In genomic region chr1:36352141-36352909, GRCh38 we compare ENCODE assay signal across 10 cellular contexts. TPM values are rescaled to one million over a fixed set of nuclear protein-coding genes. Genes with fewer than 3 reads are reported as not detected.
DNase-seq lines count a peak whose midpoint lies in the region; ATAC-seq and TF ChIP-seq lines count a peak whose summit lies in the region.
"Had no signal": no experiment of that assay in that cellular context is flagged by ENCODE, and none has a peak within 500 bp of the region (broad histone marks: within the 10 kb centered on the region; RNA-seq: fewer than 3 reads in every experiment).

No MANE protein-coding gene starts in this region.

- H3K27ac Mint-ChIP-seq in activated CD8-positive, alpha-beta memory T cell treated with anti-CD3 and anti-CD28 coated beads, Interleukin-2, amount 10 ng/mL, durations not matched to agents 7 days and 5 days, result peak overlapping the region; percentile 30

- no peaks in the 10 kb centered on the region for H3K9me3 ChIP-seq in ascending aorta
- H3K9me3 ChIP-seq in tibial artery, result no peaks in the 10 kb centered on the region

- no peak for DNase-seq in activated CD8-positive, alpha-beta memory T cell treated with anti-CD3 and anti-CD28 coated beads, Interleukin-2, amount 10 ng/mL, durations not matched to agents 7 days and 5 days
- DNase-seq in activated CD8-positive, alpha-beta memory T cell treated with anti-CD3 and anti-CD28 coated beads, Interleukin-2, amount 50 U/mL, for 48 hours, result no peak
- DNase-seq in ascending aorta (ENCODE audit: low spot score in 2 of 2), result no peak
- peak; percentile 28 for DNase-seq in iris pigment epithelial cell (ENCODE audit: low read depth)
- no peak for DNase-seq in tibial artery
- DNase-seq in C1 segment of cervical spinal cord (lab: John Stamatoyannopoulos, UW), result no peak
- no peak for DNase-seq in D341Med (ENCODE audit: low spot score)
- DNase-seq in nucleus accumbens (lab: John Stamatoyannopoulos, UW), result no peak
- DNase-seq: AML-193 had no signal

- no peak for ATAC-seq in activated CD8-positive, alpha-beta memory T cell treated with anti-CD3 and anti-CD28 coated beads, Interleukin-2, amount 10 ng/mL, durations not matched to agents 7 days and 5 days
- ATAC-seq: activated naive CD4-positive, alpha-beta T cell treated with anti-CD3 and anti-CD28 coated beads, Interleukin-2, amount 50 U/mL, for 72 hours had no signal

- CTCF ChIA-PET in activated CD8-positive, alpha-beta memory T cell treated with anti-CD3 and anti-CD28 coated beads, Interleukin-2, amount 10 ng/mL, durations not matched to agents 7 days and 5 days (lab: Charles Lee), result interaction anchor here (1.7 to 1.9 kb wide), 2 partner anchors 10 to 67 kb away, joined by 5 to 8 read pairs; no protein-coding TSS in a partner anchor

- H3K4me3 Mint-ChIP-seq in activated CD8-positive, alpha-beta memory T cell treated with anti-CD3 and anti-CD28 coated beads, Interleukin-2, amount 10 ng/mL, durations not matched to agents 7 days and 5 days, result no peak overlapping the region

- peaks cover 25% of the 10 kb centered on the region for H3K4me1 Mint-ChIP-seq in activated CD8-positive, alpha-beta memory T cell treated with anti-CD3 and anti-CD28 coated beads, Interleukin-2, amount 10 ng/mL, durations not matched to agents 7 days and 5 days

- H3K36me3 Mint-ChIP-seq in activated CD8-positive, alpha-beta memory T cell treated with anti-CD3 and anti-CD28 coated beads, Interleukin-2, amount 10 ng/mL, durations not matched to agents 7 days and 5 days, result peaks cover 14% of the 10 kb centered on the region

- no peaks in the 10 kb centered on the region for H3K9me3 Mint-ChIP-seq in activated CD8-positive, alpha-beta memory T cell treated with anti-CD3 and anti-CD28 coated beads, Interleukin-2, amount 10 ng/mL, durations not matched to agents 7 days and 5 days (ENCODE audit: low read depth)
- H3K9me3 Mint-ChIP-seq: activated naive CD4-positive, alpha-beta T cell treated with anti-CD3 and anti-CD28 coated beads, Interleukin-2, amount 50 U/mL, for 72 hours had no signal

- H3K4me1 ChIP-seq in ascending aorta (peaks cover 39 to 43% of the 10 kb centered on the region in 2 donors), tibial artery (peaks cover 10 to 50% (median 43%) of the 10 kb centered on the region in 4 donors)

- intact Hi-C loops in ascending aorta (cut with DNase I) (no loop called here), tibial artery (cut with DNase I; ENCODE audit: low total_unique reads) (no loop called here)

- H3K27me3 ChIP-seq in ascending aorta (no peaks in the 10 kb centered on the region), tibial artery (no peaks in the 10 kb centered on the region)

- no peak for TF ChIP-seq CTCF in ascending aorta (IDR thresholded peaks at IDR 0.05)
- TF ChIP-seq CTCF in tibial artery (IDR thresholded peaks at IDR 0.05), result no peak

- H3K36me3 ChIP-seq in ascending aorta (peaks cover 35 to 51% of the 10 kb centered on the region in 2 donors), tibial artery (peaks cover 35 to 58% (median 55%) of the 10 kb centered on the region in 3 donors)

- no peaks in the 10 kb centered on the region for H3K27me3 Mint-ChIP-seq in activated CD8-positive, alpha-beta memory T cell treated with anti-CD3 and anti-CD28 coated beads, Interleukin-2, amount 10 ng/mL, durations not matched to agents 7 days and 5 days

- H3K4me3 ChIP-seq in ascending aorta (no peak overlapping the region), tibial artery (no peak overlapping the region)

- H3K27ac ChIP-seq in ascending aorta (peak overlapping the region; percentile 84 to 89), tibial artery (peak overlapping the region; percentile 65 to 86)

RNA-seq across cellular contexts. Expression of gene EVA1B, which starts 28.9 kb away (rescaled TPM):
- total RNA-seq in activated CD8-positive, alpha-beta memory T cell treated with anti-CD3 and anti-CD28 coated beads, Interleukin-2, amount 10 ng/mL, durations not matched to agents 7 days and 5 days, result 10 to 100 TPM; 16.4 to 23.9 TPM
- 251 TPM for total RNA-seq in ascending aorta

RNA-seq across cellular contexts. Expression of gene STK40, which starts 33.4 kb away (rescaled TPM):
- 10 to 100 TPM; 67.0 to 73.2 TPM for total RNA-seq in activated CD8-positive, alpha-beta memory T cell treated with anti-CD3 and anti-CD28 coated beads, Interleukin-2, amount 10 ng/mL, durations not matched to agents 7 days and 5 days
- 77.0 TPM for total RNA-seq in ascending aorta

RNA-seq across cellular contexts. Expression of gene LSM10, which starts 45.4 kb away (rescaled TPM):
- 10 to 100 TPM; 48.9 to 63.8 TPM for total RNA-seq in activated CD8-positive, alpha-beta memory T cell treated with anti-CD3 and anti-CD28 coated beads, Interleukin-2, amount 10 ng/mL, durations not matched to agents 7 days and 5 days
- total RNA-seq in ascending aorta, result 9.8 TPM

RNA-seq across cellular contexts. Expression of gene SH3D21, which starts 46.2 kb away (rescaled TPM):
- 10 to 100 TPM in 1 of 2 experiments, 1 to 10 TPM in 1; 5.5 to 11.0 TPM for total RNA-seq in activated CD8-positive, alpha-beta memory T cell treated with anti-CD3 and anti-CD28 coated beads, Interleukin-2, amount 10 ng/mL, durations not matched to agents 7 days and 5 days
- 1.3 TPM for total RNA-seq in ascending aorta

Comparison
In these comparisons a context has a peak if more than half of its experiments do, and no peak if none do; other contexts are left out.
1. RNA of gene EVA1B, which starts 28.9 kb away (total RNA-seq): 251 TPM in ascending aorta (single experiment); 16.4 to 23.9 TPM in activated CD8-positive, alpha-beta memory T cell treated with anti-CD3 and anti-CD28 coated beads, Interleukin-2, amount 10 ng/mL, durations not matched to agents 7 days and 5 days; every median in the first group is over 10 times any median in the second.